Comparison of ENCODE assay signal across 9 cellular contexts in genomic region chr11:68223275-68223674, GRCh38.
"Had no signal": no experiment of that assay in that cellular context is flagged by ENCODE, and none has a peak within 500 bp of the region (broad histone marks: within the 10 kb centered on the region; RNA-seq: fewer than 3 reads in every experiment).

No MANE protein-coding gene starts in this region.

- H3K4me1 ChIP-seq: HAP-1 had no signal

- H2AFZ ChIP-seq: GM23338 had no signal

- H3K4me2 ChIP-seq: GM23338 had no signal

- H3K4me1 Mint-ChIP-seq: GM23338 had no signal

- H3K36me3 ChIP-seq: HAP-1 had no signal

- H3K4me3 ChIP-seq: GM23338, HAP-1, K562 had no signal

- H3K9me3 Mint-ChIP-seq: GM23338, HFFc6 had no signal

- H3K4me3 Mint-ChIP-seq: GM23338, HFFc6 had no signal

- DNase-seq: H7, HFFc6, IMR-90, KG1 had no signal

- ATAC-seq: GM23338, HCT116, K562 had no signal

- H3K27ac ChIP-seq: HL-60 had no signal

- H3K27ac Mint-ChIP-seq: GM23338, HFFc6 had no signal

- H3K9me3 ChIP-seq: HAP-1 had no signal

- FAIRE-seq: K562 had no signal
